In genomic region chr16:85717393-85718152, GRCh38 we compare ENCODE assay signal across 8 cellular contexts. TPM values are rescaled to one million over a fixed set of nuclear protein-coding genes. Genes with fewer than 3 reads are reported as not detected.
DNase-seq lines count a peak whose midpoint lies in the region; ATAC-seq and TF ChIP-seq lines count a peak whose summit lies in the region.

No MANE protein-coding gene starts in this region.

- H3K27me3 Mint-ChIP-seq in activated naive CD8-positive, alpha-beta T cell treated with anti-CD3 and anti-CD28 coated beads, Interleukin-2, amount 50 U/mL, for 24 hours: peaks cover 4% of the 10 kb centered on the region

- no peaks in the 10 kb centered on the region for H3F3A ChIP-seq in SU-DHL-6 (ENCODE audit: insufficient read depth)

- H3K4me3 Mint-ChIP-seq in activated naive CD8-positive, alpha-beta T cell treated with anti-CD3 and anti-CD28 coated beads, Interleukin-2, amount 50 U/mL, for 24 hours: no peak overlapping the region

- H3K4me1 ChIP-seq in heart left ventricle: peaks cover 0 to 33% (median 8%) of the 10 kb centered on the region in 12 donors

- H2AFZ ChIP-seq in SU-DHL-6 (ENCODE audit: low read depth, low read length, severe bottlenecking): no peak overlapping the region

- peaks cover 2% of the 10 kb centered on the region for H3K36me3 Mint-ChIP-seq in activated naive CD8-positive, alpha-beta T cell treated with anti-CD3 and anti-CD28 coated beads, Interleukin-2, amount 50 U/mL, for 24 hours (ENCODE audit: low read depth)

- DNase-seq in Daoy (ENCODE audit: low read depth) (peak; percentile 49), NCI-H1048 (lab: John Stamatoyannopoulos, UW) (peak; percentile 14), heart left ventricle (peak; percentile 60 to 78 (median 62)), retina (peak; percentile 89)
- DNase-seq in activated naive CD8-positive, alpha-beta T cell treated with anti-CD3 and anti-CD28 coated beads, Interleukin-2, amount 50 U/mL, for 24 hours: peak; percentile 70

- intact Hi-C loops in heart left ventricle (cut with DNase I): loop anchor here (2.0 to 10.0 kb wide), 15 partner anchors 40 to 613 kb away; partner anchors contain the start of gene CIBAR2 (in 1 of the 10)

- H3K36me3 ChIP-seq in SU-DHL-6 (ENCODE audit: low read length) (no peaks in the 10 kb centered on the region), heart left ventricle (no peaks in the 10 kb centered on the region)

- H3K9me2 ChIP-seq in SU-DHL-6 (replicated peaks; ENCODE audit: insufficient read depth, low read length): no peaks in the 10 kb centered on the region

- H3K27ac ChIP-seq in SU-DHL-6 (ENCODE audit: low read depth, low read length) (no peak overlapping the region), heart left ventricle (no peak overlapping the region)

- ATAC-seq in activated naive CD8-positive, alpha-beta T cell treated with anti-CD3 and anti-CD28 coated beads, Interleukin-2, amount 50 U/mL, for 24 hours: peak; percentile 53
- ATAC-seq in heart left ventricle (peak; percentile 58 to 61 (median 60)), GM21528 (IDR thresholded peaks at IDR 0.05; ENCODE audit: low FRiP score, unreplicated experiment) (no peak), GM21360 (IDR thresholded peaks at IDR 0.05; ENCODE audit: unreplicated experiment) (no peak)

- H3K9me3 ChIP-seq in SU-DHL-6 (ENCODE audit: insufficient read depth, low read length) (no peaks in the 10 kb centered on the region), heart left ventricle (peaks cover 0 to 2% (median 0%) of the 10 kb centered on the region in 12 donors)

- H3K27ac Mint-ChIP-seq in activated naive CD8-positive, alpha-beta T cell treated with anti-CD3 and anti-CD28 coated beads, Interleukin-2, amount 50 U/mL, for 24 hours: no peak overlapping the region

- no peaks in the 10 kb centered on the region for H3K79me2 ChIP-seq in SU-DHL-6 (ENCODE audit: insufficient read depth, low read length)

- no peaks in the 10 kb centered on the region for H4K20me1 ChIP-seq in SU-DHL-6 (ENCODE audit: low read depth, low read length)

- 36 to 52% (median 43%) methylated on average over 9 to 21 of the region's 21 CpGs for WGBS in heart left ventricle, 4 donors

- TF ChIP-seq POLR2A in heart left ventricle (IDR thresholded peaks at IDR 0.05): no peak

- H3K4me2 ChIP-seq in SU-DHL-6 (ENCODE audit: low read depth, low read length, poor library complexity, severe bottlenecking): no peak overlapping the region

- TF ChIP-seq CTCF in SU-DHL-6 (IDR thresholded peaks at IDR 0.05; ENCODE audit: insufficient read depth, low read length, poor library complexity, severe bottlenecking) (peak; percentile 38), heart left ventricle (IDR thresholded peaks at IDR 0.05) (peak; percentile 64 to 84 (median 79))

- no peaks in the 10 kb centered on the region for H3K27me3 ChIP-seq in SU-DHL-6 (ENCODE audit: low read length)
- H3K27me3 ChIP-seq in heart left ventricle: no peaks in the 10 kb centered on the region

- H3K4me1 Mint-ChIP-seq in activated naive CD8-positive, alpha-beta T cell treated with anti-CD3 and anti-CD28 coated beads, Interleukin-2, amount 50 U/mL, for 24 hours: peaks cover 11% of the 10 kb centered on the region

- H3K9ac ChIP-seq in SU-DHL-6 (ENCODE audit: low read length): no peak overlapping the region

- H3K9me3 Mint-ChIP-seq in activated naive CD8-positive, alpha-beta T cell treated with anti-CD3 and anti-CD28 coated beads, Interleukin-2, amount 50 U/mL, for 24 hours: no peaks in the 10 kb centered on the region

- H3K4me3 ChIP-seq in SU-DHL-6 (ENCODE audit: insufficient read depth, low read length, poor library complexity, severe bottlenecking): no peak overlapping the region
- H3K4me3 ChIP-seq in heart left ventricle: no peak overlapping the region

RNA-seq across cellular contexts. Expression of gene GINS2, which starts 28.8 kb away (rescaled TPM):
- total RNA-seq in Daoy (2014; rRNA removed; shearing (Covaris generic)): 31.4 and 38.1 TPM in 2 replicates
- total RNA-seq in heart left ventricle: 1 to 10 TPM in 1 of 9 donors, under 1 TPM in 7, not detected in 1; 0.19 to 4.2 (median 0.56) TPM
- under 1 TPM; 0.15 to 0.36 TPM for polyA plus RNA-seq in heart left ventricle

RNA-seq across cellular contexts. Expression of gene C16orf74, which starts 33.3 kb away (rescaled TPM):
- total RNA-seq in Daoy (2014; rRNA removed; shearing (Covaris generic)): 14.1 and 17.8 TPM in 2 replicates
- 1 to 10 TPM; 1.0 to 4.1 (median 1.6) TPM for total RNA-seq in heart left ventricle
- 1 to 10 TPM in 1 of 2 donors, under 1 TPM in 1; 0.53 to 3.7 TPM for polyA plus RNA-seq in heart left ventricle

Comparison
In these comparisons a context has a peak if more than half of its experiments do, and no peak if none do; other contexts are left out.
1. DNase-seq: peak in every context shown above with its lines; median percentile 89 in retina; 70 in activated naive CD8-positive, alpha-beta T cell treated with anti-CD3 and anti-CD28 coated beads, Interleukin-2, amount 50 U/mL, for 24 hours; 62 in heart left ventricle; 49 in Daoy; 14 in NCI-H1048.
2. ATAC-seq: peak in activated naive CD8-positive, alpha-beta T cell treated with anti-CD3 and anti-CD28 coated beads, Interleukin-2, amount 50 U/mL, for 24 hours (single experiment) and heart left ventricle (4 of 4); none in GM21528 (single experiment) and GM21360 (single experiment).